Comparison of ENCODE assay signal across 8 cellular contexts in genomic region chr1:247103777-247104591, GRCh38. TPM values are rescaled to one million over a fixed set of nuclear protein-coding genes. Genes with fewer than 3 reads are reported as not detected.
DNase-seq lines count a peak whose midpoint lies in the region; ATAC-seq and TF ChIP-seq lines count a peak whose summit lies in the region.

TSS of gene ZNF669 (minus strand) at chr1:247104356. CDS start at chr1:247104199, 157 bp downstream.

- peak within 1 kb of the TSS; percentile 80 to 88 for H3K27ac Mint-ChIP-seq in natural killer cell

- intact Hi-C loops in natural killer cell (cut with micrococcal nuclease) = loop anchor here (2.0 kb wide), 2 partner anchors 25 to 107 kb away; partner anchors contain the start of gene ZNF670

- H3K27me3 Mint-ChIP-seq in natural killer cell (ENCODE audit: low read depth in 2 of 2) = peaks cover 23 to 27% of the 10 kb centered on the region in 2 donors

- H3K9me3 Mint-ChIP-seq in natural killer cell = peaks cover 2 to 10% of the 10 kb centered on the region in 2 donors

- no peak for TF ChIP-seq CTCF in natural killer cell (IDR thresholded peaks at IDR 0.05)

- H3K36me3 Mint-ChIP-seq in natural killer cell = peaks cover 31% of the 10 kb centered on the region

- H3K4me1 Mint-ChIP-seq in natural killer cell = peaks cover 17 to 18% of the 10 kb centered on the region in 2 donors

- peak; percentile 98 to 100 (median 99) for ATAC-seq in natural killer cell

- H3K4me3 Mint-ChIP-seq in natural killer cell = peak within 1 kb of the TSS; percentile 87

- peak; percentile 96 for DNase-seq in EH (ENCODE audit: low read depth)
- peak; percentile 85 for DNase-seq in GOT3 (lab: John Stamatoyannopoulos, UW)
- peak; percentile 96 for DNase-seq in LHCN-M2 (ENCODE audit: low read depth)
- peak; percentile 95 for DNase-seq in RPMI7951 (ENCODE audit: low read depth)
- DNase-seq in activated T-helper 1 cell treated with anti-CD3 and anti-CD28 coated beads, Interleukin-2, amount 50 U/mL, for 16 hours (ENCODE audit: low read depth in 1 of 2, low spot score in 1 of 2) = peak; percentile 77 to 84
- peak; percentile 95 for DNase-seq in fibroblast of peridontal ligament (ENCODE audit: extremely low read depth)
- DNase-seq in natural killer cell = peak; percentile 91
- peak; percentile 81 to 90 (median 86) for DNase-seq in stimulated activated naive CD4-positive, alpha-beta T cell (lab: John Stamatoyannopoulos, UW)

RNA-seq across cellular contexts. Expression of gene ZNF669, which starts in this region (rescaled TPM):
- total RNA-seq in LHCN-M2 (2014; rRNA removed) = 11.5 and 12.0 TPM in 2 replicates
- polyA plus RNA-seq in LHCN-M2 (2012) = 2.9 TPM
- total RNA-seq in RPMI7951 (2014; rRNA removed; shearing (Covaris generic)) = 6.1 and 7.9 TPM in 2 replicates
- 10 to 100 TPM; 16.2 to 18.3 (median 17.0) TPM for total RNA-seq in natural killer cell

Comparison
In these comparisons a context has a peak if more than half of its experiments do, and no peak if none do; other contexts are left out.
1. Peak in every context shown above with its lines: DNase-seq and ATAC-seq.